Comparison of ENCODE assay signal across 8 cellular contexts in the genomic region with DNA sequence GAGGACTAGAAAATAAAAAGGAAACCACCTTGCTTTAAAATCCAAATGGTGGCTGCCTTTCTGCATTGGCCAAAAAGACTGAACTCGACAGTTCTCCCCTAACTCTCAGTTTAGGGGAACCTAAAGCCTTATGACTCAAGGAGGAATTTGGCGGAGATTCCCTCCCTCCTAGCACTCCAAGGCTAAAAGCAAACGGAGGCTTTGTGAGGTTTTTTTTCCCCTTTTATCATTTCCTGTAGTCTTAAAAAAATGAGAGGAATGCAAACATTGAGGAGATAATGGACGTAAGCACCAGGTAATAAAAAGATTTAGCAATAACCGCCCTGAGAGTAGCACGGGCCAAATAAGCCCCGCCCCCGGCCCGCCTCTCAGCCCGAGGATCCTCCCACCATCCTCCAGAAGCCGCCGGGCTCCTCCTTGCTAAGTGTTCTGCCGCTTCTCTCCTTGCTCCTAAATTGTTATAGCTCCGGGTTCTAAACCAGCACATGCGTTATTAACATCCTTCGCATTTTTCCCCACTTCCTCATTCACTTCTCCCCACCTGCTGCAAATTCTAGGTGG. TPM values are rescaled to one million over a fixed set of nuclear protein-coding genes. Genes with fewer than 3 reads are reported as not detected.
A peak's percentile ranks its signal among the peaks of the same experiment; 100 is the strongest.
DNase-seq lines count a peak whose midpoint lies in the region; ATAC-seq and TF ChIP-seq lines count a peak whose summit lies in the region.

No MANE protein-coding gene starts in this region.

- TF ChIP-seq CTCF in epithelial cell of esophagus (IDR thresholded peaks at IDR 0.05; ENCODE audit: insufficient read depth, low read depth, low read length, missing control alignments) = no peak

- H3K4me3 ChIP-seq in epithelial cell of esophagus (ENCODE audit: low read length) = no peak overlapping the region

- H3K36me3 Mint-ChIP-seq in naive B cell = peaks cover 0 to 1% of the 10 kb centered on the region in 2 donors

- peaks cover 36 to 57% (median 53%) of the 10 kb centered on the region in 3 donors for H3K27me3 Mint-ChIP-seq in naive B cell

- H3K27ac Mint-ChIP-seq in naive B cell = no peak overlapping the region

- peaks cover under 1 to 11% (median 8%) of the 10 kb centered on the region in 3 donors for H3K4me1 Mint-ChIP-seq in naive B cell

- peaks cover 0 to under 1% (median 0%) of the 10 kb centered on the region in 7 donors for H3K9me3 Mint-ChIP-seq in naive B cell

- H3K4me3 Mint-ChIP-seq in naive B cell = peak overlapping the region in 4 of 8 donors; percentile 3 to 64 (median 40)

- ATAC-seq in naive B cell (ENCODE audit: low read depth in 2 of 2) (peak; percentile 55 to 63), GM18502 (IDR thresholded peaks at IDR 0.05; ENCODE audit: poor library complexity, unreplicated experiment) (no peak)

- DNase-seq in NCI-H510A (lab: John Stamatoyannopoulos, UW) = peak; percentile 26
- no peak for DNase-seq in NCI-H510A treated with DMSO at 0.1 percent for 48 hours (lab: John Stamatoyannopoulos, UW)
- peak; percentile 69 for DNase-seq in NCI-H774 (lab: John Stamatoyannopoulos, UW)
- DNase-seq in activated T-cell treated with anti-CD3 and anti-CD28 coated beads for 1 hour (ENCODE audit: low read depth) = peak; percentile 46
- DNase-seq in epithelial cell of esophagus (ENCODE audit: low read depth) = peak; percentile 94
- no peak for DNase-seq in naive B cell
- DNase-seq in stimulated activated naive CD4-positive, alpha-beta T cell (lab: John Stamatoyannopoulos, UW) = peak; percentile 2 to 31 (median 18)

RNA-seq across cellular contexts. Expression of a gene that starts 5.8 kb away (rescaled TPM):
- polyA plus RNA-seq in naive B cell (ENCODE audit: low read depth in 6 of 6) = 1 to 10 TPM in 2 of 6 donors, under 1 TPM in 1, not detected in 3; 0.54 to 1.3 (median 1.0) TPM

Comparison
In these comparisons a context has a peak if more than half of its experiments do, and no peak if none do; other contexts are left out.
1. DNase-seq: peak in NCI-H510A (single experiment), NCI-H774 (single experiment), activated T-cell treated with anti-CD3 and anti-CD28 coated beads for 1 hour (single experiment), epithelial cell of esophagus (single experiment) and stimulated activated naive CD4-positive, alpha-beta T cell (6 of 6); none in NCI-H510A treated with DMSO at 0.1 percent for 48 hours (single experiment) and naive B cell (single experiment).